Comparison of ENCODE assay signal across 8 cellular contexts in the genomic region with DNA sequence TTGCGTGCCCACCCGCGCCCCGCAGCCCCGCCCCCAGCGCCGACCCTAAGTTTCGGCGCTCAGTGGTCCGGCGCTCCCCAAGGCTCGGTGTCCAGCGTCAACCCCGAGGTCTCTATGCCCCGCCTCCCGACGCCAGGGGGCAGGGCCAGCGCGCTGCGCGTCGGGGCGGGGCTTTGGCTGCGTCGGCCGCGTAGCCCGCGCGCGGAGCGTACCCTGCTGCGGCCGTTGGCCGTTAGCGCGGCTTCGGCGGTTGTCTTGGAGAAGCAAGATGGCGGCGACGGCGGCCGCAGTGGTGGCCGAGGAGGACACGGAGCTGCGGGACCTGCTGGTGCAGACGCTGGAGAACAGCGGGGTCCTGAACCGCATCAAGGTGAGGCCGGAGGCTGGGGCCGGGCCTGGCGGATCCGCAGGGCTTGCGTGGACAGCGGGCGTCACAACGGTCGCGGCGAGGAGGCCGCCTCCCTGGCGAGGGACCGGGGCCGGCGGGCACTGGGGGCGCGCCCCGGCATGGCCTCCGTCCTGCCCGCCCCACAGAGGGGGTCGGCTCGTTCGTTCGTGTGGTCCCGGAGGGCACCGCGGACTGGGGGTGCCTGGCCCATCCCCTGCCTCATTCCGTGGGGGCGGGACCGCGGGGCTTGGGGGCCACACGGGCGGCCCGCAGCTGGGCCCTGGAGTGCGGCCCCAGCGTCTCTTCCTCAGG. TPM values are rescaled to one million over a fixed set of nuclear protein-coding genes. Genes with fewer than 3 reads are reported as not detected.
DNase-seq lines count a peak whose midpoint lies in the region; ATAC-seq, FAIRE-seq and TF ChIP-seq lines count a peak whose summit lies in the region.

TSS of gene CEP43 (plus strand) at position 253 of the 700 bp plus-strand sequence. CDS start at position 269, 16 bp downstream.

- H3K36me3 Mint-ChIP-seq in progenitor cell of endocrine pancreas (ENCODE audit: insufficient read depth): peaks cover 2% of the 10 kb centered on the region

- ATAC-seq in HG02852 (IDR thresholded peaks at IDR 0.05; ENCODE audit: unreplicated experiment): peak; percentile 88

- H3K9me3 Mint-ChIP-seq in progenitor cell of endocrine pancreas (ENCODE audit: low read depth): no peaks in the 10 kb centered on the region

- intact Hi-C loops in T-helper 1 cell treated with Interleukin-12 subunit alpha and Interleukin-12 subunit beta and Interleukin-4 antibody, amounts not matched to agents 30 ng/mL and 1 ng/mL, for 36 hours (cut with micrococcal nuclease): loop anchor here (1.0 to 5.0 kb wide), 10 partner anchors 10 to 828 kb away; partner anchors contain the start of genes AFDN, MPC1, RNASET2 and RPS6KA2
- intact Hi-C loops in left ventricle myocardium inferior (cut with micrococcal nuclease): no loop called here

- peak within 1 kb of the TSS; percentile 88 for H3K4me3 Mint-ChIP-seq in progenitor cell of endocrine pancreas (ENCODE audit: low read depth)

- H3K27ac ChIP-seq in left ventricle myocardium inferior (replicated peaks): peak within 1 kb of the TSS; percentile 82

- H3K4me1 Mint-ChIP-seq in progenitor cell of endocrine pancreas (ENCODE audit: low read depth): peaks cover 23% of the 10 kb centered on the region

- H3K27me3 Mint-ChIP-seq in progenitor cell of endocrine pancreas: no peaks in the 10 kb centered on the region

- peak within 1 kb of the TSS; percentile 93 for H3K27ac Mint-ChIP-seq in progenitor cell of endocrine pancreas

- no peaks in the 10 kb centered on the region for H3K9me3 ChIP-seq in left ventricle myocardium inferior (replicated peaks)

- TF ChIP-seq POLR2A in GM12891 (IDR thresholded peaks at IDR 0.05; ENCODE audit: low read depth, low read length): no peak

- peaks cover 3% of the 10 kb centered on the region for H3K36me3 ChIP-seq in left ventricle myocardium inferior

- TF ChIP-seq CTCF in left ventricle myocardium inferior (IDR thresholded peaks at IDR 0.05; ENCODE audit: borderline replicate concordance) (peak; percentile 27), progenitor cell of endocrine pancreas (IDR thresholded peaks at IDR 0.05; ENCODE audit: unreplicated experiment) (no peak)

- FAIRE-seq in GM12891 (lab: Jason Lieb, UNC): peak; percentile 100

- H3K4me1 ChIP-seq in left ventricle myocardium inferior: peaks cover 38% of the 10 kb centered on the region

- peak; percentile 89 for DNase-seq in GM12891 (ENCODE audit: insufficient read length, low spot score)
- DNase-seq in NCI-H146 (lab: John Stamatoyannopoulos, UW): peak; percentile 98
- DNase-seq in amniotic stem cell (lab: John Stamatoyannopoulos, UW): peak; percentile 89
- DNase-seq in left ventricle myocardium inferior: peak; percentile 94
- DNase-seq in progenitor cell of endocrine pancreas (ENCODE audit: low spot score, unreplicated experiment): peak; percentile 93
- DNase-seq in ureter (ENCODE audit: low spot score): peak; percentile 95

- H3K4me3 ChIP-seq in left ventricle myocardium inferior: peak within 1 kb of the TSS; percentile 97

- H3K27me3 ChIP-seq in left ventricle myocardium inferior (ENCODE audit: low read depth): no peaks in the 10 kb centered on the region

TF ChIP-seq in GM12891, 5 proteins besides CTCF, POLR2A, EP300 and RAD21:
- TF ChIP-seq POU2F2 (IDR thresholded peaks at IDR 0.05; ENCODE audit: low read depth, low read length) (no peak), TAF1 (IDR thresholded peaks at IDR 0.05; ENCODE audit: low read depth, low read length) (0 out of 2 replicates have a peak, but pooled peaks have one; percentile 24)

RNA-seq across cellular contexts. Expression of gene CEP43, which starts in this region (rescaled TPM):
- polyA plus RNA-seq in GM12891 (2012; ENCODE audit: low read depth, missing spikeins): 14.7 TPM
- 13.7 and 17.9 TPM in 2 replicates for total RNA-seq in T-helper 1 cell treated with Interleukin-12 subunit alpha and Interleukin-12 subunit beta and Interleukin-4 antibody, amounts not matched to agents 30 ng/mL and 1 ng/mL, for 36 hours
- total RNA-seq in left ventricle myocardium inferior (12.3 TPM), progenitor cell of endocrine pancreas (39.0 and 47.1 TPM in 2 replicates), ureter (22.0 TPM)

Comparison
In these comparisons a context has a peak if more than half of its experiments do, and no peak if none do; other contexts are left out.
1. Peak in every context shown above with its lines: DNase-seq, ATAC-seq, H3K4me3 ChIP-seq and H3K27ac ChIP-seq.